8 cellular contexts compared by ENCODE assay signal in the genomic region with DNA sequence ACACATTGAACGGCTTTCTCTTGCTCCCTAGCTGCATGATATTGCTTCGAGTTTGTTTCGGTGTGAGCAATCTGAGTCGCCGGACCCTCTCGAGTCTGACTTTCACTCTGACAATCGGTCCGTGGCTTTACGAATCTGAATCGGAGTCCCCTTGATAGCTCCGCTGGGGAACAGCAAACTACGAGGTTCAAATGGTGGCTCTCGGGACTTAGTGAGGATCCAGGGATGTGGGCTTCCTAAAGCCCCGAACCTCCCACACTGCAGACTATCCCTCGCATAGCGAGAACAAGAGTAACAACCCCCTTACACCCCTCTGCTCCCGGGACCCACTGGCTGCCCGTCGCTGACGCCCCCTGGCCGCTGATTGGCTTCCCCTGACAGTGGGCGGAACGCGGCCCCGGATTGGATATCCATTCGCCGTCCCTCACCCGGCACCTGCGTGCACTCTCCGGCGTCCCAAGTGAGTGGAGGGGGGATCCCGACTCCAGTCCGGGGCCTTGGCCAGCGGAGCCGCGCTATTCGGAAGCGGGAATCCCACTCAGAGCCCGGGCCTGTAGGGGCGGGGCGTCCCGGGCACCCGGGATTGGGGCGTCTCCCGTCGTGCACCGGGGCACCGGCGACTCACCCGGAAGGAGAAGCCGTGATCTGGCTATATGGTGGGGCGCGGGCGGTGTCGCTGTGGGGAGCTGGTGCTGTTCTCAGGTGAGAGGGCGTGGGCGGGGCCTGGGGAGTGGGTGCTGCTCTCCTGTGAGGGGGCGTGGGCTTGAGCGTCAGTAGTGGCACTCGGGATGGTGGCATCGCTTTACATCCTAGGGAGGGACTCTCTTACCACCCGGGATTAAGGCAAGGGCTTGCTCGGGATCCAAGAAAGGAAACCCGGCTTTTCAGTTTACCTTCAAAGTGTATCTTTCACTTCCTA. TPM values are rescaled to one million over a fixed set of nuclear protein-coding genes. Genes with fewer than 3 reads are reported as not detected.
DNase-seq lines count a peak whose midpoint lies in the region; ATAC-seq and TF ChIP-seq lines count a peak whose summit lies in the region.

A gene with protein sequence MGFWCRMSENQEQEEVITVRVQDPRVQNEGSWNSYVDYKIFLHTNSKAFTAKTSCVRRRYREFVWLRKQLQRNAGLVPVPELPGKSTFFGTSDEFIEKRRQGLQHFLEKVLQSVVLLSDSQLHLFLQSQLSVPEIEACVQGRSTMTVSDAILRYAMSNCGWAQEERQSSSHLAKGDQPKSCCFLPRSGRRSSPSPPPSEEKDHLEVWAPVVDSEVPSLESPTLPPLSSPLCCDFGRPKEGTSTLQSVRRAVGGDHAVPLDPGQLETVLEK (plus strand): TSS at position 630 of the 919 bp plus-strand sequence. CDS start 4,278 bp downstream, outside the sequence.

- peak; percentile 92 for DNase-seq in G401 (ENCODE audit: low spot score)
- peak; percentile 95 for DNase-seq in H7
- peak; percentile 83 for DNase-seq in M059J (ENCODE audit: low read depth)
- peak; percentile 91 for DNase-seq in activated T-helper 9 cell treated with anti-CD3 and anti-CD28 coated beads, Interleukin-2, amount 50 U/mL, for 16 hours (ENCODE audit: low read depth)
- peak; percentile 79 for DNase-seq in fibroblast of pulmonary artery (ENCODE audit: low read depth)
- DNase-seq in stimulated activated naive CD8-positive, alpha-beta T cell treated with anti-CD3 and anti-CD28 coated beads, Interleukin-15, amount 100 ng/mL, for 72 hours, result peak; percentile 91 to 92

- TF ChIP-seq POLR2A in Raji (IDR thresholded peaks at IDR 0.05; ENCODE audit: insufficient read depth, low read depth, low read length), result peak; percentile 81

- ATAC-seq in stimulated activated naive CD8-positive, alpha-beta T cell treated with anti-CD3 and anti-CD28 coated beads, Interleukin-15, amount 100 ng/mL, for 72 hours, result peak; percentile 92

- peaks cover 4% of the 10 kb centered on the region for H3K9me3 Mint-ChIP-seq in nephron
- H3K9me3 Mint-ChIP-seq in stimulated activated naive CD8-positive, alpha-beta T cell treated with anti-CD3 and anti-CD28 coated beads, Interleukin-15, amount 100 ng/mL, for 72 hours, result peaks cover 13 to 18% of the 10 kb centered on the region in 2 donors

- peak within 1 kb of the TSS; percentile 96 to 98 (median 96) for H3K4me3 Mint-ChIP-seq in nephron
- peak within 1 kb of the TSS; percentile 90 to 95 for H3K4me3 Mint-ChIP-seq in stimulated activated naive CD8-positive, alpha-beta T cell treated with anti-CD3 and anti-CD28 coated beads, Interleukin-15, amount 100 ng/mL, for 72 hours

- peak within 1 kb of the TSS; percentile 53 to 81 (median 74) for H3K27ac Mint-ChIP-seq in nephron
- H3K27ac Mint-ChIP-seq in stimulated activated naive CD8-positive, alpha-beta T cell treated with anti-CD3 and anti-CD28 coated beads, Interleukin-15, amount 100 ng/mL, for 72 hours, result peak within 1 kb of the TSS; percentile 95 to 97

- peak within 1 kb of the TSS; percentile 64 for H3K4me3 ChIP-seq in H7 (ENCODE audit: insufficient read depth, low read depth, low read length)
- peak within 1 kb of the TSS; percentile 96 for H3K4me3 ChIP-seq in fibroblast of pulmonary artery (replicated peaks; ENCODE audit: low read depth, low read length)

- H3K27me3 Mint-ChIP-seq in nephron (ENCODE audit: low read depth), result peaks cover 3% of the 10 kb centered on the region
- H3K27me3 Mint-ChIP-seq in stimulated activated naive CD8-positive, alpha-beta T cell treated with anti-CD3 and anti-CD28 coated beads, Interleukin-15, amount 100 ng/mL, for 72 hours, result no peaks in the 10 kb centered on the region

- H3K36me3 ChIP-seq in H7 (replicated peaks; ENCODE audit: control insufficient read depth, insufficient read depth, low read length), result no peaks in the 10 kb centered on the region

- no peak for TF ChIP-seq CTCF in fibroblast of pulmonary artery (IDR thresholded peaks at IDR 0.05; ENCODE audit: low read length, missing control alignments)
- TF ChIP-seq CTCF in nephron (IDR thresholded peaks at IDR 0.05; ENCODE audit: unreplicated experiment in 3 of 3), result no peak

- in situ Hi-C loops in G401 (cut with HindIII; ENCODE audit: low sequenced_read_pairs), result no loop called here

- peaks cover 12% of the 10 kb centered on the region for H3K4me1 Mint-ChIP-seq in nephron
- peaks cover 68% of the 10 kb centered on the region for H3K4me1 Mint-ChIP-seq in stimulated activated naive CD8-positive, alpha-beta T cell treated with anti-CD3 and anti-CD28 coated beads, Interleukin-15, amount 100 ng/mL, for 72 hours

- H3K36me3 Mint-ChIP-seq in nephron (ENCODE audit: low read depth), result peaks cover 11% of the 10 kb centered on the region

- no peaks in the 10 kb centered on the region for H3K27me3 ChIP-seq in H7 (ENCODE audit: control insufficient read depth, insufficient read depth, low read length)

RNA-seq across cellular contexts. Expression of the gene that starts here (rescaled TPM):
- 22.5 and 25.2 TPM in 2 replicates for total RNA-seq in G401 (2014; rRNA removed; shearing (Covaris generic))
- 16.0 and 17.4 TPM in 2 replicates for total RNA-seq in H7 (2014; rRNA removed; shearing (Covaris generic))
- 18.1 and 22.4 TPM in 2 replicates for total RNA-seq in M059J (2014; rRNA removed; shearing (Covaris generic))

Comparison
In these comparisons a context has a peak if more than half of its experiments do, and no peak if none do; other contexts are left out.
1. Peak in every context shown above with its lines: DNase-seq, ATAC-seq and H3K4me3 ChIP-seq.